2 cellular contexts compared by ENCODE assay signal in the genomic region with DNA sequence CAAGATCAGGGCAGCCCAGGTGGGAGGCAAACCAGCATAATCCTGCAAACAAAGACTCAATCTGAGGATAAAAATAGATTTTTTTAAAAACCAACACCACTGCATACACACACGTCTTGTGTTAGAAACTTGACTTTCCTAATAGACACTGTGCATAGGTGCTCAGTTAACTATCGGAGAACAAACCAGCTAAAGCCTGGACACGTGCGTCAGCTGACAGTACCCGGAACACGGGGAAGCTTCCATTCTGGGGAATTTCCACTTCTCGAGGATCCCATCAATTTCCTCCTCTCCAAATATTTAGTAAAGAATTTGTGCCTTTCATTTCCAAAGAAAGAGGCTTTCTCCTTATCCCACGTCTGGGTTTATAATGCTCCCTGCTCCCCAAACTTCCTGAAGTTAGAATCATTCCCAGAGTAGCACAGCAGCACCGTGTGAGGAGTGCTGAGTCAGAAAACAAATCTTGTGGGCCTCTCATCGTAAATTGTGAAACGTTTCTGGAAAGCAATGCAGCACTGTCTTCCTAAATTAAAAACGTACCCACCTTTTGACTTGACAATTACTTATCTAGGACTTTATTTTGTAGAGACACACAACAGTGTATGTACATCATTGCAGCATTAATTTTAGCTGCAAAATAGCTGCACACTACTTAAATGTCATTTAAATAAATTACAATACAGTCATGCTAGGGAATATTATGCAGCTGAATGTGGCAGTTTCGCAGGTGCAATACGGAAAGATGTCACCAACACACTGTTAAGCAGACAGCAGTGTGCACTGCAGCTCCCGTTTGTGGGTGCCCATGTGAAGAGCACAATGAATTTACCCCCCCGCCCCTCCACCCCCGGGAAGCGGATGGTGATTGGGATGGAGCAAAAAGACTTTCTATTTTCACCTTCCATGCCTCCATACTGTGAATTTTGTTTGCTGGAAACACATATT.
TF ChIP-seq lines count a peak whose summit lies in the region.

No MANE protein-coding gene starts in this region.

TF ChIP-seq in WTC11, 78 proteins besides CTCF, POLR2A, EP300 and RAD21:
- TF ChIP-seq NFATC4 (CRISPR knock-in tag; IDR thresholded peaks at IDR 0.05) (no peak), TEAD4 (CRISPR knock-in tag; IDR thresholded peaks at IDR 0.05) (no peak), KAT7 (CRISPR knock-in tag; IDR thresholded peaks at IDR 0.05; ENCODE audit: borderline replicate concordance) (no peak), TEAD1 (CRISPR knock-in tag; IDR thresholded peaks at IDR 0.05) (no peak), HMGA2 (CRISPR knock-in tag; IDR thresholded peaks at IDR 0.05) (no peak), JUN (CRISPR knock-in tag; IDR thresholded peaks at IDR 0.05) (no peak), ZNF416 (CRISPR knock-in tag; IDR thresholded peaks at IDR 0.05) (no peak), GABPB1 (CRISPR knock-in tag; IDR thresholded peaks at IDR 0.05) (no peak)
- TF ChIP-seq, protein P1, sequence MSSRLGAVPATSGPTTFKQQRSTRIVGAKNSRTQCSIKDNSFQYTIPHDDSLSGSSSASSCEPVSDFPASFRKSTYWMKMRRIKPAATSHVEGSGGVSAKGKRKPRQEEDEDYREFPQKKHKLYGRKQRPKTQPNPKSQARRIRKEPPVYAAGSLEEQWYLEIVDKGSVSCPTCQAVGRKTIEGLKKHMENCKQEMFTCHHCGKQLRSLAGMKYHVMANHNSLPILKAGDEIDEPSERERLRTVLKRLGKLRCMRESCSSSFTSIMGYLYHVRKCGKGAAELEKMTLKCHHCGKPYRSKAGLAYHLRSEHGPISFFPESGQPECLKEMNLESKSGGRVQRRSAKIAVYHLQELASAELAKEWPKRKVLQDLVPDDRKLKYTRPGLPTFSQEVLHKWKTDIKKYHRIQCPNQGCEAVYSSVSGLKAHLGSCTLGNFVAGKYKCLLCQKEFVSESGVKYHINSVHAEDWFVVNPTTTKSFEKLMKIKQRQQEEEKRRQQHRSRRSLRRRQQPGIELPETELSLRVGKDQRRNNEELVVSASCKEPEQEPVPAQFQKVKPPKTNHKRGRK (CRISPR knock-in tag; IDR thresholded peaks at IDR 0.05; ENCODE audit: borderline replicate concordance), result no peak
- TF ChIP-seq, protein P2, sequence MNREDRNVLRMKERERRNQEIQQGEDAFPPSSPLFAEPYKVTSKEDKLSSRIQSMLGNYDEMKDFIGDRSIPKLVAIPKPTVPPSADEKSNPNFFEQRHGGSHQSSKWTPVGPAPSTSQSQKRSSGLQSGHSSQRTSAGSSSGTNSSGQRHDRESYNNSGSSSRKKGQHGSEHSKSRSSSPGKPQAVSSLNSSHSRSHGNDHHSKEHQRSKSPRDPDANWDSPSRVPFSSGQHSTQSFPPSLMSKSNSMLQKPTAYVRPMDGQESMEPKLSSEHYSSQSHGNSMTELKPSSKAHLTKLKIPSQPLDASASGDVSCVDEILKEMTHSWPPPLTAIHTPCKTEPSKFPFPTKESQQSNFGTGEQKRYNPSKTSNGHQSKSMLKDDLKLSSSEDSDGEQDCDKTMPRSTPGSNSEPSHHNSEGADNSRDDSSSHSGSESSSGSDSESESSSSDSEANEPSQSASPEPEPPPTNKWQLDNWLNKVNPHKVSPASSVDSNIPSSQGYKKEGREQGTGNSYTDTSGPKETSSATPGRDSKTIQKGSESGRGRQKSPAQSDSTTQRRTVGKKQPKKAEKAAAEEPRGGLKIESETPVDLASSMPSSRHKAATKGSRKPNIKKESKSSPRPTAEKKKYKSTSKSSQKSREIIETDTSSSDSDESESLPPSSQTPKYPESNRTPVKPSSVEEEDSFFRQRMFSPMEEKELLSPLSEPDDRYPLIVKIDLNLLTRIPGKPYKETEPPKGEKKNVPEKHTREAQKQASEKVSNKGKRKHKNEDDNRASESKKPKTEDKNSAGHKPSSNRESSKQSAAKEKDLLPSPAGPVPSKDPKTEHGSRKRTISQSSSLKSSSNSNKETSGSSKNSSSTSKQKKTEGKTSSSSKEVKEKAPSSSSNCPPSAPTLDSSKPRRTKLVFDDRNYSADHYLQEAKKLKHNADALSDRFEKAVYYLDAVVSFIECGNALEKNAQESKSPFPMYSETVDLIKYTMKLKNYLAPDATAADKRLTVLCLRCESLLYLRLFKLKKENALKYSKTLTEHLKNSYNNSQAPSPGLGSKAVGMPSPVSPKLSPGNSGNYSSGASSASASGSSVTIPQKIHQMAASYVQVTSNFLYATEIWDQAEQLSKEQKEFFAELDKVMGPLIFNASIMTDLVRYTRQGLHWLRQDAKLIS (CRISPR knock-in tag; IDR thresholded peaks at IDR 0.05; ENCODE audit: borderline replicate concordance), result no peak
- TF ChIP-seq, protein P3, sequence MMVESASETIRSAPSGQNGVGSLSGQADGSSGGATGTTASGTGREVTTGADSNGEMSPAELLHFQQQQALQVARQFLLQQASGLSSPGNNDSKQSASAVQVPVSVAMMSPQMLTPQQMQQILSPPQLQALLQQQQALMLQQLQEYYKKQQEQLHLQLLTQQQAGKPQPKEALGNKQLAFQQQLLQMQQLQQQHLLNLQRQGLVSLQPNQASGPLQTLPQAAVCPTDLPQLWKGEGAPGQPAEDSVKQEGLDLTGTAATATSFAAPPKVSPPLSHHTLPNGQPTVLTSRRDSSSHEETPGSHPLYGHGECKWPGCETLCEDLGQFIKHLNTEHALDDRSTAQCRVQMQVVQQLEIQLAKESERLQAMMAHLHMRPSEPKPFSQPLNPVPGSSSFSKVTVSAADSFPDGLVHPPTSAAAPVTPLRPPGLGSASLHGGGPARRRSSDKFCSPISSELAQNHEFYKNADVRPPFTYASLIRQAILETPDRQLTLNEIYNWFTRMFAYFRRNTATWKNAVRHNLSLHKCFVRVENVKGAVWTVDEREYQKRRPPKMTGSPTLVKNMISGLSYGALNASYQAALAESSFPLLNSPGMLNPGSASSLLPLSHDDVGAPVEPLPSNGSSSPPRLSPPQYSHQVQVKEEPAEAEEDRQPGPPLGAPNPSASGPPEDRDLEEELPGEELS (CRISPR knock-in tag; IDR thresholded peaks at IDR 0.05), result no peak

TF ChIP-seq in HepG2, 621 proteins besides CTCF, POLR2A, EP300 and RAD21 (continues in another document):
- no peak for TF ChIP-seq ZNF598 (CRISPR knock-in tag; IDR thresholded peaks at IDR 0.05; ENCODE audit: borderline replicate concordance)
- no peak for TF ChIP-seq NAIF1 (CRISPR knock-in tag; IDR thresholded peaks at IDR 0.05; ENCODE audit: borderline replicate concordance)
- TF ChIP-seq, protein P4, sequence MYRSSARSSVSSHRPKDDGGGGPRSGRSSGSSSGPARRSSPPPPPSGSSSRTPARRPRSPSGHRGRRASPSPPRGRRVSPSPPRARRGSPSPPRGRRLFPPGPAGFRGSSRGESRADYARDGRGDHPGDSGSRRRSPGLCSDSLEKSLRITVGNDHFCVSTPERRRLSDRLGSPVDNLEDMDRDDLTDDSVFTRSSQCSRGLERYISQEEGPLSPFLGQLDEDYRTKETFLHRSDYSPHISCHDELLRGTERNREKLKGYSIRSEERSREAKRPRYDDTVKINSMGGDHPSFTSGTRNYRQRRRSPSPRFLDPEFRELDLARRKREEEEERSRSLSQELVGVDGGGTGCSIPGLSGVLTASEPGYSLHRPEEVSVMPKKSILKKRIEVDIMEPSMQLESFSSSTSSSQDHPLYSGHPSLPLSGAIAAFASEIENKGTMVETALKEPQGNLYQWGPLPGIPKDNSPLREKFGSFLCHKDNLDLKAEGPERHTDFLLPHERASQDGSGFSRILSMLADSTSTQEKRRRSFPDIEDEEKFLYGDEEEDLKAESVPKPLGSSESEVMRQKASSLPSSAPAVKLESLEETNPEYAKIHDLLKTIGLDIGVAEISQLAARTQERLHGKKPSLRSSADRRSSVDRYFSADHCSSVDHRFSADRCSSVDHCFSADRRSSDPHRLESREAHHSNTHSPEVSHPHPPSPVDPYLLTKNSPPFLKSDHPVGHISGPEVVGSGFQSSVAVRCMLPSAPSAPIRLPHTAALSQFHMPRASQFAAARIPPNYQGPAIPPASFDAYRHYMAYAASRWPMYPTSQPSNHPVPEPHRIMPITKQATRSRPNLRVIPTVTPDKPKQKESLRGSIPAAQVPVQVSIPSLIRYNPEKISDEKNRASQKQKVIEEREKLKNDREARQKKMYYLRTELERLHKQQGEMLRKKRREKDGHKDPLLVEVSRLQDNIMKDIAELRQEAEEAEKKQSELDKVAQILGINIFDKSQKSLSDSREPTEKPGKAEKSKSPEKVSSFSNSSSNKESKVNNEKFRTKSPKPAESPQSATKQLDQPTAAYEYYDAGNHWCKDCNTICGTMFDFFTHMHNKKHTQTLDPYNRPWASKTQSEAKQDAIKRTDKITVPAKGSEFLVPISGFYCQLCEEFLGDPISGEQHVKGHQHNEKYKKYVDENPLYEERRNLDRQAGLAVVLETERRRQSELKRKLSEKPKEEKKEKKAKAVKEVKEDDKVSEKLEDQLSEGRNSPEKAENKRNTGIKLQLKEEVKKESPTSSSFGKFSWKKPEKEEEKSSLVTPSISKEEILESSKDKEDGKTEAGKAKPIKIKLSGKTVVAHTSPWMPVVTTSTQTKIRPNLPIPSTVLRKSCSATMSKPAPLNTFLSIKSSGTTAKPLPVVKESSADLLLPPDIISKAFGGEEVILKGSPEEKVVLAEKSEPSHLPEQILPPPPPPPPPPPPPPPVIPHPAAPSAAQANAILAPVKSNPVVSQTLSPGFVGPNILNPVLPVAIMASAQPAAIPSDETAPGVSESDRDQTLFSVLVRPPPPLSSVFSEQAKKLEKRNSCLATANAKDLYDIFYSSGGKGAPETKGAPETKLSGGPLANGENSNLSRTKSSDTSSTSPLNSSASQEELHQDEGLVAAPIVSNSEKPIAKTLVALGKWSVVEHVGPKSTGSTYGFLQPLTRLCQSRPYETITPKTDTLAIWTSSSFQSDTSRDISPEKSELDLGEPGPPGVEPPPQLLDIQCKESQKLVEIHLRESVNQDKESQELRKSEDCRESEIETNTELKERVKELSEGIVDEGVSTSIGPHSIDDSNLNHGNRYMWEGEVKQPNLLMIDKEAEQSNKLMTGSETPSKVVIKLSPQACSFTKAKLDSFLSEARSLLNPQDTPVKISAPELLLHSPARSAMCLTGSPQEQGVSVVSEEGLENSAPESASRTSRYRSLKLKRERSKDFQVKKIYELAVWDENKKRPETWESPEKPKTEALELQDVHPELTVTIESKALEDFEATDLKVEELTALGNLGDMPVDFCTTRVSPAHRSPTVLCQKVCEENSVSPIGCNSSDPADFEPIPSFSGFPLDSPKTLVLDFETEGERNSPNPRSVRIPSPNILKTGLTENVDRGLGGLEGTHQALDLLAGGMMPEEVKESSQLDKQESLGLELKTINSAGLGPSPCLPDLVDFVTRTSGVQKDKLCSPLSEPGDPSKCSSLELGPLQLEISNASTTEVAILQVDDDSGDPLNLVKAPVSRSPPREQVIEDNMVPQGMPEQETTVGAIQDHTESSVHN (CRISPR knock-in tag; IDR thresholded peaks at IDR 0.05), result no peak
- no peak for TF ChIP-seq SYNCRIP (IDR thresholded peaks at IDR 0.05; ENCODE audit: insufficient read depth, low read depth, low read length)
- TF ChIP-seq ZNF430 (CRISPR knock-in tag; IDR thresholded peaks at IDR 0.05), result no peak
- no peak for TF ChIP-seq HNRNPH1 (optimal IDR thresholded peaks at IDR 0.05; ENCODE audit: low read depth, low read length)
- TF ChIP-seq, protein P5, sequence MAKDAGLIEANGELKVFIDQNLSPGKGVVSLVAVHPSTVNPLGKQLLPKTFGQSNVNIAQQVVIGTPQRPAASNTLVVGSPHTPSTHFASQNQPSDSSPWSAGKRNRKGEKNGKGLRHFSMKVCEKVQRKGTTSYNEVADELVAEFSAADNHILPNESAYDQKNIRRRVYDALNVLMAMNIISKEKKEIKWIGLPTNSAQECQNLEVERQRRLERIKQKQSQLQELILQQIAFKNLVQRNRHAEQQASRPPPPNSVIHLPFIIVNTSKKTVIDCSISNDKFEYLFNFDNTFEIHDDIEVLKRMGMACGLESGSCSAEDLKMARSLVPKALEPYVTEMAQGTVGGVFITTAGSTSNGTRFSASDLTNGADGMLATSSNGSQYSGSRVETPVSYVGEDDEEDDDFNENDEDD (CRISPR knock-in tag; IDR thresholded peaks at IDR 0.05; ENCODE audit: borderline replicate concordance), result peak; percentile 39; the same call in 1 of the 2 replicates
- no peak for TF ChIP-seq PHF21A (CRISPR knock-in tag; IDR thresholded peaks at IDR 0.05)
- TF ChIP-seq, protein P6, sequence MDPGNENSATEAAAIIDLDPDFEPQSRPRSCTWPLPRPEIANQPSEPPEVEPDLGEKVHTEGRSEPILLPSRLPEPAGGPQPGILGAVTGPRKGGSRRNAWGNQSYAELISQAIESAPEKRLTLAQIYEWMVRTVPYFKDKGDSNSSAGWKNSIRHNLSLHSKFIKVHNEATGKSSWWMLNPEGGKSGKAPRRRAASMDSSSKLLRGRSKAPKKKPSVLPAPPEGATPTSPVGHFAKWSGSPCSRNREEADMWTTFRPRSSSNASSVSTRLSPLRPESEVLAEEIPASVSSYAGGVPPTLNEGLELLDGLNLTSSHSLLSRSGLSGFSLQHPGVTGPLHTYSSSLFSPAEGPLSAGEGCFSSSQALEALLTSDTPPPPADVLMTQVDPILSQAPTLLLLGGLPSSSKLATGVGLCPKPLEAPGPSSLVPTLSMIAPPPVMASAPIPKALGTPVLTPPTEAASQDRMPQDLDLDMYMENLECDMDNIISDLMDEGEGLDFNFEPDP (CRISPR knock-in tag; conservative IDR thresholded peaks at IDR 0.05), result no peak
- TF ChIP-seq SP1 (IDR thresholded peaks at IDR 0.05), result no peak
- 0 out of 2 replicates have a peak, but pooled peaks have one; percentile 12 for TF ChIP-seq SP1 (CRISPR knock-in tag; IDR thresholded peaks at IDR 0.05)
- TF ChIP-seq, protein P7, sequence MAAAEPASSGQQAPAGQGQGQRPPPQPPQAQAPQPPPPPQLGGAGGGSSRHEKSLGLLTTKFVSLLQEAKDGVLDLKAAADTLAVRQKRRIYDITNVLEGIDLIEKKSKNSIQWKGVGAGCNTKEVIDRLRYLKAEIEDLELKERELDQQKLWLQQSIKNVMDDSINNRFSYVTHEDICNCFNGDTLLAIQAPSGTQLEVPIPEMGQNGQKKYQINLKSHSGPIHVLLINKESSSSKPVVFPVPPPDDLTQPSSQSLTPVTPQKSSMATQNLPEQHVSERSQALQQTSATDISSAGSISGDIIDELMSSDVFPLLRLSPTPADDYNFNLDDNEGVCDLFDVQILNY (CRISPR knock-in tag; conservative IDR thresholded peaks at IDR 0.05), result no peak
- no peak for TF ChIP-seq ZFX (CRISPR knock-in tag; IDR thresholded peaks at IDR 0.05; ENCODE audit: low read depth)
- TF ChIP-seq CHCHD3 (CRISPR knock-in tag; IDR thresholded peaks at IDR 0.05), result no peak
- no peak for TF ChIP-seq ZNF543 (CRISPR knock-in tag; IDR thresholded peaks at IDR 0.05)
- no peak for TF ChIP-seq MYNN (CRISPR knock-in tag; IDR thresholded peaks at IDR 0.05; ENCODE audit: low read depth)
- TF ChIP-seq MTF1 (CRISPR knock-in tag; IDR thresholded peaks at IDR 0.05), result no peak
- TF ChIP-seq MAFF (IDR thresholded peaks at IDR 0.05; ENCODE audit: low read depth, low read length), result peak; percentile 37; the same call in 1 of the 2 replicates
- TF ChIP-seq, protein P8, sequence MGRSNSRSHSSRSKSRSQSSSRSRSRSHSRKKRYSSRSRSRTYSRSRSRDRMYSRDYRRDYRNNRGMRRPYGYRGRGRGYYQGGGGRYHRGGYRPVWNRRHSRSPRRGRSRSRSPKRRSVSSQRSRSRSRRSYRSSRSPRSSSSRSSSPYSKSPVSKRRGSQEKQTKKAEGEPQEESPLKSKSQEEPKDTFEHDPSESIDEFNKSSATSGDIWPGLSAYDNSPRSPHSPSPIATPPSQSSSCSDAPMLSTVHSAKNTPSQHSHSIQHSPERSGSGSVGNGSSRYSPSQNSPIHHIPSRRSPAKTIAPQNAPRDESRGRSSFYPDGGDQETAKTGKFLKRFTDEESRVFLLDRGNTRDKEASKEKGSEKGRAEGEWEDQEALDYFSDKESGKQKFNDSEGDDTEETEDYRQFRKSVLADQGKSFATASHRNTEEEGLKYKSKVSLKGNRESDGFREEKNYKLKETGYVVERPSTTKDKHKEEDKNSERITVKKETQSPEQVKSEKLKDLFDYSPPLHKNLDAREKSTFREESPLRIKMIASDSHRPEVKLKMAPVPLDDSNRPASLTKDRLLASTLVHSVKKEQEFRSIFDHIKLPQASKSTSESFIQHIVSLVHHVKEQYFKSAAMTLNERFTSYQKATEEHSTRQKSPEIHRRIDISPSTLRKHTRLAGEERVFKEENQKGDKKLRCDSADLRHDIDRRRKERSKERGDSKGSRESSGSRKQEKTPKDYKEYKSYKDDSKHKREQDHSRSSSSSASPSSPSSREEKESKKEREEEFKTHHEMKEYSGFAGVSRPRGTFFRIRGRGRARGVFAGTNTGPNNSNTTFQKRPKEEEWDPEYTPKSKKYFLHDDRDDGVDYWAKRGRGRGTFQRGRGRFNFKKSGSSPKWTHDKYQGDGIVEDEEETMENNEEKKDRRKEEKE (IDR thresholded peaks at IDR 0.05), result no peak
